Comparison of ENCODE assay signal across 8 cellular contexts in the genomic region with DNA sequence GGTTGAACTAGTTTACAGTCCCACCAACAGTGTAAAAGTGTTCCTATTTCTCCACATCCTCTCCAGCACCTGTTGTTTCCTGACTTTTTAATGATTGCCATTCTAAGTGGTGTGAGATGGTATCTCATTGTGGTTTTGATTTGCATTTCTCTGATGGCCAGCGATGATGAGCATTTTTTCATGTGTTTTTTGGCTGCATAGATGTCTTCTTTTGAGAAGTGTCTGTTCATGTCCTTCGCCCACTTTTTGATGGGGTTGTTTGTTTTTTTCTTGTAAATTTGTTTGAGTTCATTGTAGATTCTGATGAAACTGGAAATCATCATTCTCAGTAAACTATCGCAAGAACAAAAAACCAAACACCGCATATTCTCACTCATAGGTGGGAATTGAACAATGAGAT. TPM values are rescaled to one million over a fixed set of nuclear protein-coding genes. Genes with fewer than 3 reads are reported as not detected.
DNase-seq lines count a peak whose midpoint lies in the region; ATAC-seq and TF ChIP-seq lines count a peak whose summit lies in the region.
"Not testable (repeated sequence)": the region's sequence is repeated elsewhere in the genome, so short reads cannot be mapped to it uniquely, and the experiment has no call there.
"Had no signal": no experiment of that assay in that cellular context is flagged by ENCODE, and none has a peak within 500 bp of the region (broad histone marks: within the 10 kb centered on the region; RNA-seq: fewer than 3 reads in every experiment).

No MANE protein-coding gene starts in this region.

- H3K27ac ChIP-seq in gastrocnemius medialis = peak overlapping the region in 3 of 4 donors; percentile 79 to 95 (median 83)

- TF ChIP-seq POLR2A in gastrocnemius medialis (IDR thresholded peaks at IDR 0.05) = not testable (repeated sequence)

- H3K4me1 ChIP-seq in gastrocnemius medialis = peaks cover 58 to 66% of the 10 kb centered on the region in 2 donors

- H3K27me3 ChIP-seq in gastrocnemius medialis = not testable (repeated sequence)

- H3K36me3 ChIP-seq in gastrocnemius medialis = not testable (repeated sequence)

- TF ChIP-seq CTCF in gastrocnemius medialis (IDR thresholded peaks at IDR 0.05 in 4 of 5, conservative IDR thresholded peaks at IDR 0.05 in 1 of 5) = not testable (repeated sequence)

- DNase-seq in gastrocnemius medialis = not testable (repeated sequence)

- not testable (repeated sequence) for ATAC-seq in gastrocnemius medialis

- in situ Hi-C loops in gastrocnemius medialis (cut with MboI; ENCODE audit: low sequenced_read_pairs in 4 of 4) = loop anchor here in 1 of 4 donors (25.0 kb wide), 1 partner anchor 266 kb away; the partner anchor contains the start of gene FSD1L

- H3K9me3 ChIP-seq in gastrocnemius medialis = not testable (repeated sequence)

- not testable (repeated sequence) for H3K4me3 ChIP-seq in gastrocnemius medialis

- intact Hi-C loops in gastrocnemius medialis (cut with DNase I; ENCODE audit: low total_unique reads) = not testable (repeated sequence)

RNA-seq across cellular contexts. Expression of gene TMEM38B, which starts 9.3 kb away (rescaled TPM):
- total RNA-seq in gastrocnemius medialis = 10 to 100 TPM; 81.4 to 97.6 (median 89.8) TPM

RNA-seq across cellular contexts. Expression of gene TAL2, which starts 41.4 kb away (rescaled TPM):
- not detected for total RNA-seq in gastrocnemius medialis
- total RNA-seq: A172; A673; Calu3; CD4-positive, alpha-beta memory T cell; CD4-positive, alpha-beta T cell; CD4-positive, CD25-positive, alpha-beta regulatory T cell; CD8-positive, alpha-beta T cell had no signal
